24 cellular contexts compared by ENCODE assay signal in the genomic region with DNA sequence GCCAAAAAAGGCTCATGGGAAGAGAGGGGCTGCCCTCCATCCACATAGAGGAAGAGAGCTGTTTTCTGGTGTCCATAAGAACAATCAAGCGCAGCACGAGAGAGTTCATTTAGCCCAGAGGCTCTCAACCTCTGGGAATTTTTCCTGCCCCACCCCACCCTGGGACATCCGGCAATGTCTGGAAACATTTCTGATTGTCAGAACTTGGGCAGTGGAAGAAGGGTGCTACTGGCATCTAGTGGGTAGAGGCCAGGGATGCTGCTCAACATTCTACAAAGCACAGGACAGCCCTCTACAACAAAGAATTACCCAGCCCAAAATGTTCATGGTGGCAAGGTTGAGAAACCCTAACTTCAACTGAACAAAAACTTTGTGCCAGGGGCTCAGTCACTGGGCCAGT.
DNase-seq lines count a peak whose midpoint lies in the region; ATAC-seq, FAIRE-seq and TF ChIP-seq lines count a peak whose summit lies in the region.
"Had no signal": no experiment of that assay in that cellular context is flagged by ENCODE, and none has a peak within 500 bp of the region (broad histone marks: within the 10 kb centered on the region; RNA-seq: fewer than 3 reads in every experiment).

No MANE protein-coding gene starts in this region.

- WGBS in psoas muscle, 3 donors, result 44 to 67% (median 67%) methylated on average over 3 of the region's 3 CpGs

- POLR2A ChIA-PET in endothelial cell of umbilical vein (lab: Charles Lee), result no interaction called here

- DNase-seq in EH (ENCODE audit: low read depth) (peak; percentile 13), endothelial cell of umbilical vein (ENCODE audit: low read depth, low spot score) (peak; percentile 6), psoas muscle (no peak), Ammon's horn (ENCODE audit: low spot score) (no peak), frontal cortex (ENCODE audit: low spot score in 2 of 2) (no peak)
- DNase-seq: activated CD4-positive, alpha-beta T cell treated with anti-CD3 and anti-CD28 coated beads for 4 hours; activated CD8-positive, alpha-beta memory T cell treated with anti-CD3 and anti-CD28 coated beads, Interleukin-2, amount 10 ng/mL, durations not matched to agents 7 days and 5 days; activated naive CD8-positive, alpha-beta T cell treated with anti-CD3 and anti-CD28 coated beads, Interleukin-2, amount 10 ng/mL, durations not matched to agents 7 days and 5 days; brain microvascular endothelial cell; dorsolateral prefrontal cortex; erythroblast; H7; MM.1S; NCI-H774; occipital lobe; right lobe of liver; SW 1271 had no signal

- no peaks in the 10 kb centered on the region for H3K9me1 ChIP-seq in endothelial cell of umbilical vein (replicated peaks; ENCODE audit: control insufficient read depth, extremely low read depth, insufficient read depth, low read length)

- H3K4me1 ChIP-seq in OCI-LY3 (ENCODE audit: low read length), result no peaks in the 10 kb centered on the region
- no peaks in the 10 kb centered on the region for H3K4me1 ChIP-seq in endothelial cell of umbilical vein (ENCODE audit: control insufficient read depth, extremely low read depth, insufficient read depth, low read length)
- no peaks in the 10 kb centered on the region for H3K4me1 ChIP-seq in psoas muscle
- H3K4me1 ChIP-seq: right lobe of liver had no signal

- H3K79me2 ChIP-seq in OCI-LY3 (ENCODE audit: low read length), result no peaks in the 10 kb centered on the region
- H3K79me2 ChIP-seq in endothelial cell of umbilical vein (ENCODE audit: control insufficient read depth, insufficient read depth, low read length), result no peaks in the 10 kb centered on the region

- ATAC-seq in psoas muscle (no peak), GM19463 (IDR thresholded peaks at IDR 0.05; ENCODE audit: unreplicated experiment) (no peak), HG03469 (IDR thresholded peaks at IDR 0.05; ENCODE audit: unreplicated experiment) (no peak)
- ATAC-seq: activated CD8-positive, alpha-beta memory T cell treated with anti-CD3 and anti-CD28 coated beads, Interleukin-2, amount 10 ng/mL, durations not matched to agents 7 days and 5 days; activated T-helper 17 cell treated with anti-CD3 and anti-CD28 coated beads, Interleukin-2, amount 50 U/mL, for 72 hours; Panc1; right lobe of liver; stimulated activated memory B cell treated with anti-CD40 and anti-IgM and Interleukin-4, amounts not matched to agents 10 μg/mL and 1 μg/mL and 100 μg/mL, for 72 hours had no signal

- FAIRE-seq in endothelial cell of umbilical vein (lab: Jason Lieb, UNC), result peak; percentile 44
- no peak for FAIRE-seq in frontal cortex (lab: Jason Lieb, UNC)

- H3K4me3 ChIP-seq in OCI-LY3 (ENCODE audit: low read length) (no peak overlapping the region), endothelial cell of umbilical vein (replicated peaks in 1 of 3; ENCODE audit: insufficient read depth in 1 of 3, low read depth in 1 of 3, low read length in 3 of 3) (no peak overlapping the region), psoas muscle (no peak overlapping the region)
- H3K4me3 ChIP-seq: dorsolateral prefrontal cortex, right lobe of liver, thoracic aorta had no signal

- CTCF ChIA-PET in endothelial cell of umbilical vein (lab: Charles Lee), result no interaction called here

- dilution Hi-C loops in endothelial cell of umbilical vein (cut with MboI; ENCODE audit: extremely low pct_ligation_motif_present, low sequenced_read_pairs), result no loop called here

- no peak overlapping the region for H3K9ac ChIP-seq in OCI-LY3 (ENCODE audit: low read length)
- no peak overlapping the region for H3K9ac ChIP-seq in endothelial cell of umbilical vein (replicated peaks; ENCODE audit: extremely low read depth, insufficient read depth, low read length)

- TF ChIP-seq POLR2A in endothelial cell of umbilical vein (IDR thresholded peaks at IDR 0.05; ENCODE audit: low read depth, low read length), result no peak

- TF ChIP-seq CTCF in OCI-LY3 (IDR thresholded peaks at IDR 0.05; ENCODE audit: low read depth, low read length), result peak; percentile 28
- TF ChIP-seq CTCF in endothelial cell of umbilical vein (IDR thresholded peaks at IDR 0.05; ENCODE audit: extremely low read depth in 1 of 2, insufficient read depth in 1 of 2, low read depth in 1 of 2, low read length in 2 of 2), result peak in 1 of 2 donors; percentile 3
- TF ChIP-seq CTCF in psoas muscle (IDR thresholded peaks at IDR 0.05), result peak; percentile 4

- H3K36me3 ChIP-seq in OCI-LY3 (replicated peaks; ENCODE audit: low read depth, low read length) (no peaks in the 10 kb centered on the region), endothelial cell of umbilical vein (ENCODE audit: control insufficient read depth in 2 of 2, extremely low read depth in 1 of 2, insufficient read depth in 2 of 2, low read length in 2 of 2) (no peaks in the 10 kb centered on the region), psoas muscle (ENCODE audit: insufficient read depth in 1 of 2, low read depth in 1 of 2) (no peaks in the 10 kb centered on the region)
- H3K36me3 ChIP-seq: brain microvascular endothelial cell, right lobe of liver, thoracic aorta had no signal

- H2AFZ ChIP-seq in OCI-LY3 (ENCODE audit: low read depth, low read length) (no peak overlapping the region), endothelial cell of umbilical vein (ENCODE audit: low read depth, low read length) (no peak overlapping the region)

- peaks cover 58% of the 10 kb centered on the region for H3K27me3 ChIP-seq in OCI-LY3 (ENCODE audit: low read depth, low read length)
- peaks cover 17 to 21% of the 10 kb centered on the region in 2 experiments for H3K27me3 ChIP-seq in endothelial cell of umbilical vein (ENCODE audit: control insufficient read depth in 2 of 2, insufficient read depth in 2 of 2, low read length in 2 of 2)
- H3K27me3 ChIP-seq in psoas muscle (ENCODE audit: insufficient read depth in 3 of 3, low read length in 2 of 3), result peaks cover 0 to 26% (median 10%) of the 10 kb centered on the region in 3 donors
- H3K27me3 ChIP-seq: right lobe of liver had no signal

- H3K4me2 ChIP-seq in OCI-LY3 (ENCODE audit: low read length), result no peak overlapping the region
- H3K4me2 ChIP-seq in endothelial cell of umbilical vein (ENCODE audit: insufficient read depth, low read length), result no peak overlapping the region

- H4K20me1 ChIP-seq in OCI-LY3 (ENCODE audit: insufficient read depth, low read length) (no peaks in the 10 kb centered on the region), endothelial cell of umbilical vein (replicated peaks; ENCODE audit: control insufficient read depth, extremely low read depth, insufficient read depth, low read length) (no peaks in the 10 kb centered on the region)

- BruUV-seq in endothelial cell of umbilical vein (replicated peaks; lab: Mats Ljungman, UMichigan), result no TSS peak

- intact Hi-C loops in endothelial cell of umbilical vein (cut with micrococcal nuclease), result no loop called here
- intact Hi-C loops in psoas muscle (cut with DNase I), result no loop called here

- H3K27ac ChIP-seq in OCI-LY3 (ENCODE audit: low read length) (no peak overlapping the region), endothelial cell of umbilical vein (ENCODE audit: insufficient read depth, low read depth, low read length) (no peak overlapping the region), psoas muscle (no peak overlapping the region)
- H3K27ac ChIP-seq: brain microvascular endothelial cell, dorsolateral prefrontal cortex, right lobe of liver, thoracic aorta had no signal

- H3K9me3 ChIP-seq in OCI-LY3 (ENCODE audit: insufficient read depth, low read length) (no peaks in the 10 kb centered on the region), endothelial cell of umbilical vein (replicated peaks; ENCODE audit: control insufficient read depth, insufficient read depth, low read length) (no peaks in the 10 kb centered on the region), psoas muscle (no peaks in the 10 kb centered on the region)
- H3K9me3 ChIP-seq: right lobe of liver, thoracic aorta had no signal

TF ChIP-seq in endothelial cell of umbilical vein, 7 proteins besides CTCF, POLR2A, EP300 and RAD21:
- no peak for TF ChIP-seq POLR2AphosphoS5 (IDR thresholded peaks at IDR 0.05; ENCODE audit: insufficient read depth, low read depth, low read length)
- no peak for TF ChIP-seq MYC (IDR thresholded peaks at IDR 0.05; ENCODE audit: low read depth, low read length)
- TF ChIP-seq GATA2 (IDR thresholded peaks at IDR 0.05; ENCODE audit: insufficient read depth, insufficient read length, low read depth, low read length), result no peak
- no peak for TF ChIP-seq EZH2 (IDR thresholded peaks at IDR 0.05; ENCODE audit: borderline replicate concordance, low read depth, low read length, severe bottlenecking)
- no peak for TF ChIP-seq FOS (IDR thresholded peaks at IDR 0.05; ENCODE audit: borderline replicate concordance, insufficient read depth, low read length)
- no peak for TF ChIP-seq JUN (IDR thresholded peaks at IDR 0.05; ENCODE audit: borderline replicate concordance, insufficient read depth, insufficient read length, low read depth)
- TF ChIP-seq, protein P1, sequence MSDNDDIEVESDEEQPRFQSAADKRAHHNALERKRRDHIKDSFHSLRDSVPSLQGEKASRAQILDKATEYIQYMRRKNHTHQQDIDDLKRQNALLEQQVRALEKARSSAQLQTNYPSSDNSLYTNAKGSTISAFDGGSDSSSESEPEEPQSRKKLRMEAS (IDR thresholded peaks at IDR 0.05; ENCODE audit: insufficient read depth, insufficient read length), result no peak

Comparison
In these comparisons a context has a peak if more than half of its experiments do, and no peak if none do; other contexts are left out.
1. DNase-seq: peak in EH (single experiment) and endothelial cell of umbilical vein (single experiment); none in psoas muscle (0 of 2), Ammon's horn (single experiment) and frontal cortex (0 of 2).